In the genomic region with DNA sequence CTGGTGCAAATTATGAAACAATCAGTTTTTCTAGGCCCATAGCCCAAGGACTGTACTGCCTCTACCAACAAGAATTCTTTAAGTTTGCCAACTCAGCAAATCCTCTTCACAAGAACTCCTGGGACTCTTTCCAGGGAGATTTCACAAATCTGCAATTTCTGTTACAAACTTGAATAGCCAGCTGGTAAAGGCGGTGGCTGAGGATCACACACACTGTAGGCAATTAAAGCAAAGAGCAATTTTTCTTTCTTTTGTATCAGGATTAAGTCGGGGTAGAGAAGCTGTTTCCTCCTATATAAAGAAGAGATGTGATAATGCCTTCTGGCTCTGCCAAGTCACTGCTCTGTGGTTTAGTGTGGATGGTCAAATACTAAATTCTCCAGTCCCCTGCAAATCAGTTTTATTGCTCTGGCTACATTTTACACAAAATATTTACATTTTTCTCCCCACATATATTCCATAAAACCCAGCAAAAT, we compare ENCODE assay signal across 8 cellular contexts. TPM values are rescaled to one million over a fixed set of nuclear protein-coding genes. Genes with fewer than 3 reads are reported as not detected.
DNase-seq lines count a peak whose midpoint lies in the region; ATAC-seq, FAIRE-seq and TF ChIP-seq lines count a peak whose summit lies in the region.

No MANE protein-coding gene starts in this region.

- peaks cover 45% of the 10 kb centered on the region for H3K4me1 Mint-ChIP-seq in activated naive CD4-positive, alpha-beta T cell treated with anti-CD3 and anti-CD28 coated beads, Interleukin-2, amount 10 ng/mL, durations not matched to agents 7 days and 5 days

- ATAC-seq in gastroesophageal sphincter = peak; percentile 60

- no peak for DNase-seq in activated naive CD4-positive, alpha-beta T cell treated with anti-CD3 and anti-CD28 coated beads, Interleukin-2, amount 10 ng/mL, durations not matched to agents 7 days and 5 days
- DNase-seq in activated naive CD4-positive, alpha-beta T cell treated with anti-CD3 and anti-CD28 coated beads, Interleukin-2, amount 50 U/mL, for 16 hours = no peak
- DNase-seq in retinal pigment epithelial cell (ENCODE audit: low read depth) (peak; percentile 84), T1000 (lab: John Stamatoyannopoulos, UW) (no peak), NCI-H187 treated with DMSO at 0.1 percent for 48 hours (lab: John Stamatoyannopoulos, UW) (no peak), GM12892 (ENCODE audit: insufficient read length) (no peak)

- peaks cover 0 to 9% of the 10 kb centered on the region in 2 donors for H3K36me3 ChIP-seq in gastroesophageal sphincter

- H3K4me3 ChIP-seq in WI38 (ENCODE audit: low read depth, low read length) = peak overlapping the region; percentile 36
- H3K4me3 ChIP-seq in gastroesophageal sphincter = peak overlapping the region in 1 of 2 donors; percentile 72
- peak overlapping the region; percentile 95 for H3K4me3 ChIP-seq in retinal pigment epithelial cell (ENCODE audit: low read length)

- H3K4me3 Mint-ChIP-seq in activated naive CD4-positive, alpha-beta T cell treated with anti-CD3 and anti-CD28 coated beads, Interleukin-2, amount 10 ng/mL, durations not matched to agents 7 days and 5 days = peak overlapping the region; percentile 86

- peak overlapping the region in 3 of 4 donors; percentile 1 to 42 (median 5) for H3K27ac ChIP-seq in gastroesophageal sphincter

- H3K4me1 ChIP-seq in gastroesophageal sphincter = peaks cover 0 to 37% (median 11%) of the 10 kb centered on the region in 3 donors

- TF ChIP-seq EP300 in gastroesophageal sphincter (IDR thresholded peaks at IDR 0.05) = no peak

- CTCF ChIA-PET in activated naive CD4-positive, alpha-beta T cell treated with anti-CD3 and anti-CD28 coated beads, Interleukin-2, amount 10 ng/mL, durations not matched to agents 7 days and 5 days (lab: Charles Lee) = interaction anchor here (0.9 to 1.8 kb wide), 2 partner anchors 14 to 72 kb away, joined by 3 to 5 read pairs; partner anchors contain the start of gene TMCO1

- TF ChIP-seq POLR2A in gastroesophageal sphincter (IDR thresholded peaks at IDR 0.05) (no peak), GM12892 (IDR thresholded peaks at IDR 0.05; ENCODE audit: low read depth, low read length) (no peak)

- FAIRE-seq in GM12892 (lab: Jason Lieb, UNC) = no peak

- H3K27ac Mint-ChIP-seq in activated naive CD4-positive, alpha-beta T cell treated with anti-CD3 and anti-CD28 coated beads, Interleukin-2, amount 10 ng/mL, durations not matched to agents 7 days and 5 days = peak overlapping the region; percentile 74

- peaks cover 36% of the 10 kb centered on the region for H3K36me3 Mint-ChIP-seq in activated naive CD4-positive, alpha-beta T cell treated with anti-CD3 and anti-CD28 coated beads, Interleukin-2, amount 10 ng/mL, durations not matched to agents 7 days and 5 days

- 6 to 8% methylated on average over 2 of the region's 2 CpGs for WGBS in gastroesophageal sphincter (ENCODE audit: low coverage in 1 of 2), 2 donors

- H3K9me3 ChIP-seq in gastroesophageal sphincter = no peaks in the 10 kb centered on the region

- peaks cover 6% of the 10 kb centered on the region for H3K27me3 Mint-ChIP-seq in activated naive CD4-positive, alpha-beta T cell treated with anti-CD3 and anti-CD28 coated beads, Interleukin-2, amount 10 ng/mL, durations not matched to agents 7 days and 5 days

- H3K27me3 ChIP-seq in gastroesophageal sphincter = no peaks in the 10 kb centered on the region

- no peaks in the 10 kb centered on the region for H3K9me3 Mint-ChIP-seq in activated naive CD4-positive, alpha-beta T cell treated with anti-CD3 and anti-CD28 coated beads, Interleukin-2, amount 10 ng/mL, durations not matched to agents 7 days and 5 days

- TF ChIP-seq CTCF in WI38 (IDR thresholded peaks at IDR 0.05; ENCODE audit: low read depth, low read length) (no peak), gastroesophageal sphincter (IDR thresholded peaks at IDR 0.05) (no peak), retinal pigment epithelial cell (conservative IDR thresholded peaks at IDR 0.05; ENCODE audit: low read depth, low read length) (no peak)

RNA-seq across cellular contexts. Expression of gene ALDH9A1, which starts 1.7 kb away (rescaled TPM):
- 10 to 100 TPM; 47.3 to 90.4 (median 76.4) TPM for total RNA-seq in gastroesophageal sphincter
- polyA plus RNA-seq in GM12892 (2012; ENCODE audit: missing spikeins) = 28.8 TPM
